9 cellular contexts compared by ENCODE assay signal in genomic region chr6:111576302-111576701, GRCh38. TPM values are rescaled to one million over a fixed set of nuclear protein-coding genes. Genes with fewer than 3 reads are reported as not detected.
DNase-seq lines count a peak whose midpoint lies in the region; ATAC-seq and TF ChIP-seq lines count a peak whose summit lies in the region.
"Had no signal": no experiment of that assay in that cellular context is flagged by ENCODE, and none has a peak within 500 bp of the region (broad histone marks: within the 10 kb centered on the region; RNA-seq: fewer than 3 reads in every experiment).

No MANE protein-coding gene starts in this region.

- H3K23ac ChIP-seq in mesendoderm (ENCODE audit: low read length), result no peak overlapping the region

- TF ChIP-seq CTCF in natural killer cell (IDR thresholded peaks at IDR 0.05) (no peak), RWPE2 (IDR thresholded peaks at IDR 0.05; ENCODE audit: poor library complexity, severe bottlenecking) (no peak)

- no peaks in the 10 kb centered on the region for H3K79me1 ChIP-seq in mesendoderm (ENCODE audit: low read length)

- peak overlapping the region; percentile 30 to 71 for H3K27ac Mint-ChIP-seq in natural killer cell
- H3K27ac Mint-ChIP-seq in natural killer cell treated with Interleukin-12 subunit alpha and Interleukin-12 subunit beta and Interleukin-15 and Interleukin-18, amount 100 ng/mL, for 72 hours, result peak overlapping the region in 1 of 2 donors; percentile 68
- H3K27ac Mint-ChIP-seq: activated CD4-positive, alpha-beta memory T cell treated with anti-CD3 and anti-CD28 coated beads, Interleukin-2, amount 10 ng/mL, durations not matched to agents 7 days and 5 days had no signal

- H3K9me3 Mint-ChIP-seq in natural killer cell, result no peaks in the 10 kb centered on the region
- no peaks in the 10 kb centered on the region for H3K9me3 Mint-ChIP-seq in natural killer cell treated with Interleukin-12 subunit alpha and Interleukin-12 subunit beta and Interleukin-15 and Interleukin-18, amount 100 ng/mL, for 72 hours
- H3K9me3 Mint-ChIP-seq: activated CD4-positive, alpha-beta memory T cell treated with anti-CD3 and anti-CD28 coated beads, Interleukin-2, amount 10 ng/mL, durations not matched to agents 7 days and 5 days had no signal

- H3K9ac ChIP-seq in mesendoderm (ENCODE audit: low read length), result no peak overlapping the region

- peaks cover 12% of the 10 kb centered on the region for H3K36me3 Mint-ChIP-seq in natural killer cell
- H3K36me3 Mint-ChIP-seq in natural killer cell treated with Interleukin-12 subunit alpha and Interleukin-12 subunit beta and Interleukin-15 and Interleukin-18, amount 100 ng/mL, for 72 hours, result no peaks in the 10 kb centered on the region

- H2BK15ac ChIP-seq in mesendoderm (replicated peaks; ENCODE audit: low read depth), result no peak overlapping the region

- no peaks in the 10 kb centered on the region for H3K79me2 ChIP-seq in mesendoderm (ENCODE audit: control insufficient read depth, insufficient read depth, low read length)

- no peak overlapping the region for H4K8ac ChIP-seq in mesendoderm (ENCODE audit: low read depth, low read length)

- no peak overlapping the region for H3K4me3 Mint-ChIP-seq in natural killer cell
- H3K4me3 Mint-ChIP-seq in natural killer cell treated with Interleukin-12 subunit alpha and Interleukin-12 subunit beta and Interleukin-15 and Interleukin-18, amount 100 ng/mL, for 72 hours, result no peak overlapping the region
- H3K4me3 Mint-ChIP-seq: activated CD4-positive, alpha-beta memory T cell treated with anti-CD3 and anti-CD28 coated beads, Interleukin-2, amount 10 ng/mL, durations not matched to agents 7 days and 5 days had no signal

- no CpG with 5 or more reads among the region's 11 CpGs for WGBS in mesendoderm (ENCODE audit: extremely low coverage, insufficient coverage, low lambda C conversion rate)

- H2BK5ac ChIP-seq in mesendoderm (ENCODE audit: low read length), result no peak overlapping the region

- H3K9me3 ChIP-seq in RWPE2 (ENCODE audit: severe bottlenecking), result no peaks in the 10 kb centered on the region

- ATAC-seq in natural killer cell (peak in 2 of 3 donors; percentile 24 to 50), RWPE2 (ENCODE audit: low read depth) (no peak), GM18858 (IDR thresholded peaks at IDR 0.05; ENCODE audit: unreplicated experiment) (no peak), GM19023 (IDR thresholded peaks at IDR 0.05; ENCODE audit: unreplicated experiment) (no peak), HG02973 (IDR thresholded peaks at IDR 0.05; ENCODE audit: unreplicated experiment) (no peak)
- ATAC-seq in natural killer cell treated with Interleukin-12 subunit alpha and Interleukin-12 subunit beta and Interleukin-15 and Interleukin-18, amount 100 ng/mL, for 72 hours, result no peak

- H3K36me3 ChIP-seq in RWPE2 (ENCODE audit: low read depth) (peaks cover 88% of the 10 kb centered on the region), mesendoderm (ENCODE audit: control insufficient read depth, insufficient read depth, low read length) (peaks cover 2% of the 10 kb centered on the region)

- peaks cover 10 to 17% of the 10 kb centered on the region in 2 donors for H3K4me1 Mint-ChIP-seq in natural killer cell
- peaks cover 14 to 15% of the 10 kb centered on the region in 2 donors for H3K4me1 Mint-ChIP-seq in natural killer cell treated with Interleukin-12 subunit alpha and Interleukin-12 subunit beta and Interleukin-15 and Interleukin-18, amount 100 ng/mL, for 72 hours (ENCODE audit: low read depth in 2 of 2)

- H3K18ac ChIP-seq in mesendoderm (ENCODE audit: low read length), result no peak overlapping the region

- no peak overlapping the region for H3K4ac ChIP-seq in mesendoderm (ENCODE audit: low read depth, low read length)

- no peak overlapping the region for H3K56ac ChIP-seq in mesendoderm (ENCODE audit: low read length)

- no peak overlapping the region for H3K4me3 ChIP-seq in RWPE2 (ENCODE audit: severe bottlenecking)
- H3K4me3 ChIP-seq in mesendoderm (ENCODE audit: low read length), result no peak overlapping the region

- no peak overlapping the region for H2BK120ac ChIP-seq in mesendoderm (ENCODE audit: low read depth, low read length)

- H3K27me3 Mint-ChIP-seq in natural killer cell (ENCODE audit: low read depth in 2 of 2), result no peaks in the 10 kb centered on the region
- no peaks in the 10 kb centered on the region for H3K27me3 Mint-ChIP-seq in natural killer cell treated with Interleukin-12 subunit alpha and Interleukin-12 subunit beta and Interleukin-15 and Interleukin-18, amount 100 ng/mL, for 72 hours
- H3K27me3 Mint-ChIP-seq: activated CD4-positive, alpha-beta memory T cell treated with anti-CD3 and anti-CD28 coated beads, Interleukin-2, amount 10 ng/mL, durations not matched to agents 7 days and 5 days had no signal

- no peak overlapping the region for H4K5ac ChIP-seq in mesendoderm (ENCODE audit: low read length)

- intact Hi-C loops in natural killer cell (cut with micrococcal nuclease), result no loop called here

- no peak overlapping the region for H3K4me2 ChIP-seq in mesendoderm (ENCODE audit: low read length)

- no peaks in the 10 kb centered on the region for H3K27me3 ChIP-seq in RWPE2 (ENCODE audit: insufficient read depth, poor library complexity, severe bottlenecking)
- no peaks in the 10 kb centered on the region for H3K27me3 ChIP-seq in mesendoderm (ENCODE audit: insufficient read depth, low read length, poor library complexity)

- peak overlapping the region; percentile 90 for H3K27ac ChIP-seq in RWPE2 (ENCODE audit: poor library complexity, severe bottlenecking)
- no peak overlapping the region for H3K27ac ChIP-seq in mesendoderm (ENCODE audit: low read depth, low read length)

- DNase-seq in natural killer cell (no peak), RWPE2 (ENCODE audit: low spot score) (no peak), medulla oblongata (ENCODE audit: extremely low spot score) (peak; percentile 51), mesendoderm (no peak)
- no peak for DNase-seq in natural killer cell treated with Interleukin-12 subunit alpha and Interleukin-12 subunit beta and Interleukin-15 and Interleukin-18, amount 100 ng/mL, for 72 hours (ENCODE audit: low spot score)
- DNase-seq: activated CD4-positive, alpha-beta memory T cell treated with anti-CD3 and anti-CD28 coated beads, Interleukin-2, amount 10 ng/mL, durations not matched to agents 7 days and 5 days had no signal

- H3K4me1 ChIP-seq in RWPE2 (ENCODE audit: insufficient read depth, poor library complexity, severe bottlenecking) (peaks cover 32% of the 10 kb centered on the region), mesendoderm (ENCODE audit: control insufficient read depth, low read depth, low read length) (no peaks in the 10 kb centered on the region)

- H2AK5ac ChIP-seq in mesendoderm (ENCODE audit: low read length), result no peak overlapping the region

RNA-seq across cellular contexts. Expression of gene TRAF3IP2, which starts 29.4 kb away (rescaled TPM):
- total RNA-seq in natural killer cell, result 10 to 100 TPM in 1 of 3 donors, 1 to 10 TPM in 2; 9.8 to 14.7 (median 9.9) TPM
- 10 to 100 TPM; 20.8 to 24.9 TPM for total RNA-seq in natural killer cell treated with Interleukin-12 subunit alpha and Interleukin-12 subunit beta and Interleukin-15 and Interleukin-18, amount 100 ng/mL, for 72 hours
- 23.9 TPM for polyA plus RNA-seq in mesendoderm (2013, experiment 1 of 2)
- polyA plus RNA-seq in mesendoderm (2013, experiment 2 of 2), result 23.3 TPM

Comparison
In these comparisons a context has a peak if more than half of its experiments do, and no peak if none do; other contexts are left out.
1. ATAC-seq: peak in natural killer cell (2 of 3); none in natural killer cell treated with Interleukin-12 subunit alpha and Interleukin-12 subunit beta and Interleukin-15 and Interleukin-18, amount 100 ng/mL, for 72 hours (0 of 2), RWPE2 (single experiment), GM18858 (single experiment), GM19023 (single experiment) and HG02973 (single experiment).